Comparison of ENCODE assay signal across 12 cellular contexts in genomic region chr6:166542580-166542912, GRCh38. TPM values are rescaled to one million over a fixed set of nuclear protein-coding genes. Genes with fewer than 3 reads are reported as not detected.
A peak's percentile ranks its signal among the peaks of the same experiment; 100 is the strongest.
DNase-seq lines count a peak whose midpoint lies in the region; ATAC-seq and TF ChIP-seq lines count a peak whose summit lies in the region.
"Had no signal": no experiment of that assay in that cellular context is flagged by ENCODE, and none has a peak within 500 bp of the region (broad histone marks: within the 10 kb centered on the region; RNA-seq: fewer than 3 reads in every experiment).

No MANE protein-coding gene starts in this region.

- ATAC-seq in body of pancreas (peak; percentile 85), HG02678 (IDR thresholded peaks at IDR 0.05; ENCODE audit: unreplicated experiment) (no peak)
- ATAC-seq in stimulated activated memory B cell treated with anti-CD40 and anti-IgM and Interleukin-4, amounts not matched to agents 10 μg/mL and 1 μg/mL and 100 μg/mL, for 72 hours: no peak

- no peak overlapping the region for H3K4me3 Mint-ChIP-seq in T-helper 1 cell treated with Interleukin-12 subunit alpha and Interleukin-12 subunit beta and Interleukin-4 antibody, amounts not matched to agents 30 μg/mL and 1 μg/mL, for 36 hours
- H3K4me3 Mint-ChIP-seq in stimulated activated memory B cell treated with anti-CD40 and anti-IgM and Interleukin-4, amounts not matched to agents 10 μg/mL and 1 μg/mL and 100 μg/mL, for 72 hours: no peak overlapping the region

- H3K27me3 ChIP-seq in body of pancreas: no peaks in the 10 kb centered on the region

- H3K4me3 ChIP-seq in body of pancreas: no peak overlapping the region

- no peaks in the 10 kb centered on the region for H3K36me3 ChIP-seq in body of pancreas (replicated peaks in 1 of 2; ENCODE audit: insufficient read depth in 1 of 2, low read depth in 2 of 2)

- H3K9me3 ChIP-seq in body of pancreas: no peaks in the 10 kb centered on the region

- no peak for DNase-seq in T-helper 1 cell
- peak; percentile 35 to 61 (median 48) for DNase-seq in body of pancreas
- peak; percentile 80 for DNase-seq in kidney tubule cell (ENCODE audit: low spot score)
- no peak for DNase-seq in stimulated activated CD4-positive, alpha-beta T cell treated with anti-CD3 and anti-CD28 coated beads, Interleukin-4, amount 100 ng/mL, for 4 hours
- DNase-seq in activated T-cell treated with anti-CD3 and anti-CD28 coated beads, Interleukin-2, amount 50 U/mL, for 1 hour: no peak
- DNase-seq: aorta, DMS79, occipital lobe had no signal

- intact Hi-C loops in body of pancreas (cut with DNase I): no loop called here

- WGBS in body of pancreas, 2 donors: 58% methylated on average over 4 of the region's 4 CpGs

- no peaks in the 10 kb centered on the region for H3K27me3 Mint-ChIP-seq in T-helper 1 cell treated with Interleukin-12 subunit alpha and Interleukin-12 subunit beta and Interleukin-4 antibody, amounts not matched to agents 30 μg/mL and 1 μg/mL, for 36 hours (ENCODE audit: low read depth)
- no peaks in the 10 kb centered on the region for H3K27me3 Mint-ChIP-seq in stimulated activated memory B cell treated with anti-CD40 and anti-IgM and Interleukin-4, amounts not matched to agents 10 μg/mL and 1 μg/mL and 100 μg/mL, for 72 hours

- TF ChIP-seq POLR2A in body of pancreas (IDR thresholded peaks at IDR 0.05): no peak

- H3K27ac Mint-ChIP-seq in T-helper 1 cell treated with Interleukin-12 subunit alpha and Interleukin-12 subunit beta and Interleukin-4 antibody, amounts not matched to agents 30 μg/mL and 1 μg/mL, for 36 hours: peak overlapping the region; percentile 20
- H3K27ac Mint-ChIP-seq in stimulated activated memory B cell treated with anti-CD40 and anti-IgM and Interleukin-4, amounts not matched to agents 10 μg/mL and 1 μg/mL and 100 μg/mL, for 72 hours: peak overlapping the region; percentile 93

- H3K4me1 ChIP-seq in body of pancreas: peaks cover 4% of the 10 kb centered on the region

- H3K9me3 Mint-ChIP-seq in T-helper 1 cell treated with Interleukin-12 subunit alpha and Interleukin-12 subunit beta and Interleukin-4 antibody, amounts not matched to agents 30 μg/mL and 1 μg/mL, for 36 hours: no peaks in the 10 kb centered on the region
- H3K9me3 Mint-ChIP-seq in stimulated activated memory B cell treated with anti-CD40 and anti-IgM and Interleukin-4, amounts not matched to agents 10 μg/mL and 1 μg/mL and 100 μg/mL, for 72 hours: no peaks in the 10 kb centered on the region
- H3K9me3 Mint-ChIP-seq: immature natural killer cell had no signal

- H3K4me1 Mint-ChIP-seq in T-helper 1 cell treated with Interleukin-12 subunit alpha and Interleukin-12 subunit beta and Interleukin-4 antibody, amounts not matched to agents 30 μg/mL and 1 μg/mL, for 36 hours (ENCODE audit: low read depth): peaks cover 24% of the 10 kb centered on the region
- peaks cover 22% of the 10 kb centered on the region for H3K4me1 Mint-ChIP-seq in stimulated activated memory B cell treated with anti-CD40 and anti-IgM and Interleukin-4, amounts not matched to agents 10 μg/mL and 1 μg/mL and 100 μg/mL, for 72 hours

- H3K36me3 Mint-ChIP-seq in T-helper 1 cell treated with Interleukin-12 subunit alpha and Interleukin-12 subunit beta and Interleukin-4 antibody, amounts not matched to agents 30 μg/mL and 1 μg/mL, for 36 hours (ENCODE audit: low read depth): peaks cover 3% of the 10 kb centered on the region
- H3K36me3 Mint-ChIP-seq in stimulated activated memory B cell treated with anti-CD40 and anti-IgM and Interleukin-4, amounts not matched to agents 10 μg/mL and 1 μg/mL and 100 μg/mL, for 72 hours: no peaks in the 10 kb centered on the region

- H3K27ac ChIP-seq in body of pancreas: peak overlapping the region in 3 of 4 donors; percentile 15 to 67 (median 65)

- no peak for TF ChIP-seq CTCF in body of pancreas (IDR thresholded peaks at IDR 0.05)

RNA-seq across cellular contexts. Expression of gene RAMACL, which starts 43.9 kb away (rescaled TPM):
- 10 to 100 TPM in 1 of 2 donors, under 1 TPM in 1; 0.99 to 10.9 TPM for total RNA-seq in body of pancreas

Comparison
In these comparisons a context has a peak if more than half of its experiments do, and no peak if none do; other contexts are left out.
1. DNase-seq: peak in body of pancreas (4 of 4) and kidney tubule cell (single experiment); none in T-helper 1 cell (0 of 5), stimulated activated CD4-positive, alpha-beta T cell treated with anti-CD3 and anti-CD28 coated beads, Interleukin-4, amount 100 ng/mL, for 4 hours (0 of 2) and activated T-cell treated with anti-CD3 and anti-CD28 coated beads, Interleukin-2, amount 50 U/mL, for 1 hour (single experiment).